Comparison of ENCODE assay signal across 8 cellular contexts in the genomic region with DNA sequence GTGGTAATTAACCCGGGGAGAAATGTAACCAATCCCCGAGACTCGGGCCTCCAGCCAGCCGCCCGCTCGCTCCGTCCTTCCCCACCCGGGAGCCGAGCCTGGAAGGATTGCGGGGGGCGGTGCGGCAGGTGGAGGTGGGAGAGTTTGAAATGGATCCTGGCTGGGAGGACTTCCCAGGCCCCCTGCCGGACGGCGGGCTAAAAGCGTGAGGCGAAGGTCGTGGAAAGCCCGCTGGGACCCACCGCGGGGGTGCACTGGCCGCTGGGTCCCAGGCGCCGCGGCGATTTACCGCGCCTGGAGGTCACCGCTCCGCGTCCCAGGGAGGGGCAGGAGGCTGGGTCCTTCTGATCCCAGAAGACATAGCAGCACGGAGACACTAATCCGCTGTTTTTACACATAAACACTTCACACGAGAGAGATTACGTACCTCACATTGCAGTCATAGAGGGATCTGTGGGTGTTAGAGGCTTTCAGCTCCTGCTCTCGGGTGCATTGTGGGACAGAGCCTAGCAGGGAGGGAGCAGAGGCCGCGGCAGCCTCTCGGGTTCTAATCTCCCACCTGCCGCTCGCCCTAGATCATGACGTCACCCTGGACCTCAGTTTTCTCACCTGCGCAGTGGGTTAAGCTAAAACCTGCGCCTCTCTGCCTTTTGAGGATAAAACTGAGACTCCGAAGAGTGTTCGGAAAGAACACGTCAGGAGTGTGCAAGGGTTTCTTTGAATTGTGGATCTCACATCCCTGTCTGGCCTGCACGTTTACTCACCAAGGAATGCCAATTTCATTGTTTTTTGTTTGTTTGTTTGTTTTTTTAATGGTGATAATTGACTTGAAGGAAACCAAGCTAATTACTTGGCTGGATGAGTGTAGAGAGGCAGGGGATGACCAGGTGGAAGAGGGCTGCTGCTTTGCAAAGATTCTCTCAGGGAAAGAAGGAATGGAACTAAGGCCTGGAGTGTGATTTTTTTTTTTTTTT. TPM values are rescaled to one million over a fixed set of nuclear protein-coding genes. Genes with fewer than 3 reads are reported as not detected.
DNase-seq lines count a peak whose midpoint lies in the region; ATAC-seq and TF ChIP-seq lines count a peak whose summit lies in the region.

No MANE protein-coding gene starts in this region.

- H3K36me3 Mint-ChIP-seq in WTC11 = no peaks in the 10 kb centered on the region
- H3K36me3 Mint-ChIP-seq in dendritic cell treated with granulocyte-macrophage colony-stimulating factor and Interleukin-4, amounts not matched to agents 40 ng/mL and 50 ng/mL, for 4 days (ENCODE audit: low read depth) = no peaks in the 10 kb centered on the region

- no peaks in the 10 kb centered on the region for H3K9me3 Mint-ChIP-seq in WTC11
- H3K9me3 Mint-ChIP-seq in dendritic cell treated with granulocyte-macrophage colony-stimulating factor and Interleukin-4, amounts not matched to agents 40 ng/mL and 50 ng/mL, for 4 days = no peaks in the 10 kb centered on the region

- no peak for TF ChIP-seq CTCF in GM13976 (IDR thresholded peaks at IDR 0.05; ENCODE audit: borderline replicate concordance, control extremely low read depth, extremely low read depth, insufficient read depth, missing control alignments)
- no peak for TF ChIP-seq CTCF in WTC11 (IDR thresholded peaks at IDR 0.05)

- POLR2A ChIA-PET in HEK293T (lab: Yijun Ruan, JAX) (interaction anchor here (0.5 to 3.4 kb wide), 6 partner anchors 13 to 51 kb away, joined by 3 to 31 read pairs (median 5); a partner anchor contains a TSS), WTC11 (lab: Charles Lee) (interaction anchor here (1.0 to 1.1 kb wide), 2 partner anchors 13 to 17 kb away, joined by 3 to 4 read pairs; no protein-coding TSS in a partner anchor)

- peak overlapping the region; percentile 77 for H3K4me3 Mint-ChIP-seq in WTC11
- H3K4me3 Mint-ChIP-seq in dendritic cell treated with granulocyte-macrophage colony-stimulating factor and Interleukin-4, amounts not matched to agents 40 ng/mL and 50 ng/mL, for 4 days = peak overlapping the region; percentile 87

- no peak overlapping the region for H3K27ac Mint-ChIP-seq in WTC11
- H3K27ac Mint-ChIP-seq in dendritic cell treated with granulocyte-macrophage colony-stimulating factor and Interleukin-4, amounts not matched to agents 40 ng/mL and 50 ng/mL, for 4 days = peak overlapping the region; percentile 84

- CTCF ChIA-PET in HEK293T (lab: Yijun Ruan, JAX) (interaction anchor here (0.6 to 1.3 kb wide), 5 partner anchors 12 to 52 kb away, joined by 3 read pairs; no protein-coding TSS in a partner anchor), WTC11 (lab: Charles Lee) (interaction anchor here (0.6 to 2.3 kb wide), 7 partner anchors 13 to 192 kb away, joined by 3 to 7 read pairs (median 4); a partner anchor contains a TSS)

- DNase-seq in GM13976 (ENCODE audit: low spot score) (peak; percentile 81), HEK293T (ENCODE audit: extremely low spot score) (peak; percentile 78), NCI-H1105 treated with DMSO at 0.1 percent for 48 hours (lab: John Stamatoyannopoulos, UW) (peak; percentile 67), WTC11 (ENCODE audit: low spot score) (peak; percentile 60), medulla oblongata (ENCODE audit: extremely low spot score) (peak; percentile 38), SIG-M5 treated with dmso at 0.1 percent for 504 hours (lab: John Stamatoyannopoulos, UW; ENCODE audit: unreplicated experiment) (no peak)
- DNase-seq in stimulated activated CD8-positive, alpha-beta memory T cell treated with anti-CD3 and anti-CD28 coated beads, Interleukin-4, amount 100 ng/mL, for 24 hours (ENCODE audit: low read depth) = peak; percentile 41

- peak; percentile 41 for ATAC-seq in WTC11

- in situ Hi-C loops in GM13976 (cut with MboI; ENCODE audit: low sequenced_read_pairs, unreplicated experiment) = no loop called here

- intact Hi-C loops in dendritic cell treated with granulocyte-macrophage colony-stimulating factor and Interleukin-4, amounts not matched to agents 40 ng/mL and 50 ng/mL, for 4 days (cut with micrococcal nuclease) = no loop called here

- H3K4me1 Mint-ChIP-seq in WTC11 = peaks cover 13% of the 10 kb centered on the region
- H3K4me1 Mint-ChIP-seq in dendritic cell treated with granulocyte-macrophage colony-stimulating factor and Interleukin-4, amounts not matched to agents 40 ng/mL and 50 ng/mL, for 4 days (ENCODE audit: low read depth) = peaks cover 30% of the 10 kb centered on the region

- H3K27me3 Mint-ChIP-seq in WTC11 (ENCODE audit: low read depth) = peaks cover 31% of the 10 kb centered on the region
- peaks cover 18% of the 10 kb centered on the region for H3K27me3 Mint-ChIP-seq in dendritic cell treated with granulocyte-macrophage colony-stimulating factor and Interleukin-4, amounts not matched to agents 40 ng/mL and 50 ng/mL, for 4 days

TF ChIP-seq in HEK293T, 16 proteins besides CTCF, POLR2A, EP300 and RAD21:
- peak; percentile 21; the same call in 1 of the 2 replicates for TF ChIP-seq FOXM1 (IDR thresholded peaks at IDR 0.05; ENCODE audit: borderline replicate concordance)
- TF ChIP-seq ZNF384 (IDR thresholded peaks at IDR 0.05) = peak; percentile 87
- TF ChIP-seq FOXK2 (IDR thresholded peaks at IDR 0.05) = no peak

TF ChIP-seq in WTC11, 78 proteins besides CTCF, POLR2A, EP300 and RAD21:
- no peak for TF ChIP-seq RELA (CRISPR knock-in tag; IDR thresholded peaks at IDR 0.05; ENCODE audit: borderline replicate concordance)
- TF ChIP-seq, protein P1, sequence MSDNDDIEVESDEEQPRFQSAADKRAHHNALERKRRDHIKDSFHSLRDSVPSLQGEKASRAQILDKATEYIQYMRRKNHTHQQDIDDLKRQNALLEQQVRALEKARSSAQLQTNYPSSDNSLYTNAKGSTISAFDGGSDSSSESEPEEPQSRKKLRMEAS (CRISPR knock-in tag; IDR thresholded peaks at IDR 0.05) = peak; percentile 34; the same call in 1 of the 2 replicates
- TF ChIP-seq, protein P2, sequence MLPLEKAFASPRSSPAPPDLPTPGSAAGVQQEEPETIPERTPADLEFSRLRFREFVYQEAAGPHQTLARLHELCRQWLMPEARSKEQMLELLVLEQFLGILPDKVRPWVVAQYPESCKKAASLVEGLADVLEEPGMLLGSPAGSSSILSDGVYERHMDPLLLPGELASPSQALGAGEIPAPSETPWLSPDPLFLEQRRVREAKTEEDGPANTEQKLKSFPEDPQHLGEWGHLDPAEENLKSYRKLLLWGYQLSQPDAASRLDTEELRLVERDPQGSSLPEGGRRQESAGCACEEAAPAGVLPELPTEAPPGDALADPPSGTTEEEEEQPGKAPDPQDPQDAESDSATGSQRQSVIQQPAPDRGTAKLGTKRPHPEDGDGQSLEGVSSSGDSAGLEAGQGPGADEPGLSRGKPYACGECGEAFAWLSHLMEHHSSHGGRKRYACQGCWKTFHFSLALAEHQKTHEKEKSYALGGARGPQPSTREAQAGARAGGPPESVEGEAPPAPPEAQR (CRISPR knock-in tag; IDR thresholded peaks at IDR 0.05) = no peak
- TF ChIP-seq NR1H2 (CRISPR knock-in tag; IDR thresholded peaks at IDR 0.05) = no peak
- no peak for TF ChIP-seq ZNF317 (CRISPR knock-in tag; IDR thresholded peaks at IDR 0.05; ENCODE audit: borderline replicate concordance, low read depth)
- no peak for TF ChIP-seq GABPB1 (CRISPR knock-in tag; IDR thresholded peaks at IDR 0.05)
- peak; percentile 88 for TF ChIP-seq GTF2I (CRISPR knock-in tag; conservative IDR thresholded peaks at IDR 0.05)
- TF ChIP-seq SOX15 (CRISPR knock-in tag; IDR thresholded peaks at IDR 0.05) = no peak
- no peak for TF ChIP-seq TEAD4 (CRISPR knock-in tag; IDR thresholded peaks at IDR 0.05)
- TF ChIP-seq, protein P3, sequence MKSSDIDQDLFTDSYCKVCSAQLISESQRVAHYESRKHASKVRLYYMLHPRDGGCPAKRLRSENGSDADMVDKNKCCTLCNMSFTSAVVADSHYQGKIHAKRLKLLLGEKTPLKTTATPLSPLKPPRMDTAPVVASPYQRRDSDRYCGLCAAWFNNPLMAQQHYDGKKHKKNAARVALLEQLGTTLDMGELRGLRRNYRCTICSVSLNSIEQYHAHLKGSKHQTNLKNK (CRISPR knock-in tag; IDR thresholded peaks at IDR 0.05) = no peak
- TF ChIP-seq JAZF1 (CRISPR knock-in tag; IDR thresholded peaks at IDR 0.05) = no peak
- TF ChIP-seq ZNF423 (CRISPR knock-in tag; IDR thresholded peaks at IDR 0.05) = peak; percentile 65
- TF ChIP-seq, protein P4, sequence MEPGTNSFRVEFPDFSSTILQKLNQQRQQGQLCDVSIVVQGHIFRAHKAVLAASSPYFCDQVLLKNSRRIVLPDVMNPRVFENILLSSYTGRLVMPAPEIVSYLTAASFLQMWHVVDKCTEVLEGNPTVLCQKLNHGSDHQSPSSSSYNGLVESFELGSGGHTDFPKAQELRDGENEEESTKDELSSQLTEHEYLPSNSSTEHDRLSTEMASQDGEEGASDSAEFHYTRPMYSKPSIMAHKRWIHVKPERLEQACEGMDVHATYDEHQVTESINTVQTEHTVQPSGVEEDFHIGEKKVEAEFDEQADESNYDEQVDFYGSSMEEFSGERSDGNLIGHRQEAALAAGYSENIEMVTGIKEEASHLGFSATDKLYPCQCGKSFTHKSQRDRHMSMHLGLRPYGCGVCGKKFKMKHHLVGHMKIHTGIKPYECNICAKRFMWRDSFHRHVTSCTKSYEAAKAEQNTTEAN (CRISPR knock-in tag; IDR thresholded peaks at IDR 0.05) = no peak
- no peak for TF ChIP-seq ATF1 (CRISPR knock-in tag; IDR thresholded peaks at IDR 0.05)
- TF ChIP-seq ZNF263 (CRISPR knock-in tag; IDR thresholded peaks at IDR 0.05; ENCODE audit: low read depth) = no peak

RNA-seq across cellular contexts. Expression of a gene that starts 17.1 kb away (rescaled TPM):
- 97.5 to 109 TPM (median 102 TPM) in 3 replicates for total RNA-seq in WTC11 (2021)

RNA-seq across cellular contexts. Expression of a gene that starts 19.3 kb away (rescaled TPM):
- total RNA-seq in WTC11 (2021) = 0.11 TPM in 1 of 3 replicates, not detected in the others

RNA-seq across cellular contexts. Expression of a gene that starts 44.4 kb away (rescaled TPM):
- total RNA-seq in WTC11 (2021) = 0.18 to 0.53 TPM (median 0.31 TPM) in 3 replicates

RNA-seq across cellular contexts. Expression of a gene that starts 59.1 kb away (rescaled TPM):
- total RNA-seq in WTC11 (2021) = 0.02 to 0.09 TPM (median 0.07 TPM) in 3 replicates
